ENCODE assay signal across 8 cellular contexts in genomic region chr3:4978966-4979400, GRCh38. TPM values are rescaled to one million over a fixed set of nuclear protein-coding genes. Genes with fewer than 3 reads are reported as not detected.
DNase-seq lines count a peak whose midpoint lies in the region; ATAC-seq and TF ChIP-seq lines count a peak whose summit lies in the region.

No MANE protein-coding gene starts in this region.

- peak overlapping the region; percentile 69 for H3K27ac ChIP-seq in A673 (ENCODE audit: low read depth, low read length, poor library complexity, severe bottlenecking)
- peak overlapping the region; percentile 81 for H3K27ac ChIP-seq in cingulate gyrus (ENCODE audit: low read depth, low read length)

- H3K9me3 ChIP-seq in A673 (ENCODE audit: low read depth, low read length, poor library complexity, severe bottlenecking): no peaks in the 10 kb centered on the region

- peaks cover 26% of the 10 kb centered on the region for H3K4me1 ChIP-seq in A673 (ENCODE audit: insufficient read depth, low read length, poor library complexity, severe bottlenecking)

- peak overlapping the region; percentile 63 for H3K4me3 ChIP-seq in A673 (ENCODE audit: low read depth, low read length, poor library complexity, severe bottlenecking)

- peaks cover 4% of the 10 kb centered on the region for H3K36me3 ChIP-seq in A673 (ENCODE audit: insufficient read depth, low read length, poor library complexity, severe bottlenecking)

- POLR2A ChIA-PET in A673 (lab: Charles Lee; ENCODE audit: low non-redundant PET): interaction anchor here (0.6 kb wide), 1 partner anchor 28 kb away, joined by 3 read pairs; no protein-coding TSS in a partner anchor

- no peak for TF ChIP-seq CTCF in A673 (conservative IDR thresholded peaks at IDR 0.05; ENCODE audit: low read depth, low read length)

- no TSS peak for BruUV-seq in A673 (replicated peaks; lab: Mats Ljungman, UMichigan)

- DNase-seq in A673 (ENCODE audit: low spot score) (peak; percentile 80), NCI-H446 treated with DMSO at 0.1 percent for 48 hours (lab: John Stamatoyannopoulos, UW) (peak; percentile 79), left lobe of liver (ENCODE audit: low spot score) (peak; percentile 96)
- peak; percentile 79 to 92 for DNase-seq in activated CD4-positive, alpha-beta T cell treated with anti-CD3 and anti-CD28 coated beads for 24 hours (ENCODE audit: low read depth in 2 of 2)
- DNase-seq in stimulated activated CD4-positive, alpha-beta T cell treated with anti-CD3 and anti-CD28 coated beads, Interleukin-2, amount 100 ng/mL, for 4 hours (ENCODE audit: low read depth): peak; percentile 86

- no peaks in the 10 kb centered on the region for H3K27me3 ChIP-seq in A673 (replicated peaks; ENCODE audit: insufficient read depth, low read depth, low read length, poor library complexity)

- ATAC-seq in GM18519 (IDR thresholded peaks at IDR 0.05; ENCODE audit: low FRiP score, unreplicated experiment) (peak; percentile 34), HG03060 (IDR thresholded peaks at IDR 0.05; ENCODE audit: low read depth, unreplicated experiment) (peak; percentile 28), left lobe of liver (peak; percentile 52)

- CTCF ChIA-PET in A673 (lab: Charles Lee): interaction anchor here (0.6 kb wide), 1 partner anchor 35 kb away, joined by 9 read pairs; no protein-coding TSS in a partner anchor

- intact Hi-C loops in A673 (cut with micrococcal nuclease; ENCODE audit: unreplicated experiment): loop anchor here (5.0 kb wide), 1 partner anchor 267 kb away; no protein-coding TSS in a partner anchor

RNA-seq across cellular contexts. Expression of gene BHLHE40, which starts 0.3 kb away (rescaled TPM):
- 3.0 and 3.5 TPM in 2 replicates for total RNA-seq in A673 (2021)
- total RNA-seq in left lobe of liver: 26.4 TPM

Comparison
In these comparisons a context has a peak if more than half of its experiments do, and no peak if none do; other contexts are left out.
1. Peak in every context shown above with its lines: DNase-seq, ATAC-seq, H3K4me3 ChIP-seq and H3K27ac ChIP-seq.